ENCODE assay signal across 8 cellular contexts in the genomic region with DNA sequence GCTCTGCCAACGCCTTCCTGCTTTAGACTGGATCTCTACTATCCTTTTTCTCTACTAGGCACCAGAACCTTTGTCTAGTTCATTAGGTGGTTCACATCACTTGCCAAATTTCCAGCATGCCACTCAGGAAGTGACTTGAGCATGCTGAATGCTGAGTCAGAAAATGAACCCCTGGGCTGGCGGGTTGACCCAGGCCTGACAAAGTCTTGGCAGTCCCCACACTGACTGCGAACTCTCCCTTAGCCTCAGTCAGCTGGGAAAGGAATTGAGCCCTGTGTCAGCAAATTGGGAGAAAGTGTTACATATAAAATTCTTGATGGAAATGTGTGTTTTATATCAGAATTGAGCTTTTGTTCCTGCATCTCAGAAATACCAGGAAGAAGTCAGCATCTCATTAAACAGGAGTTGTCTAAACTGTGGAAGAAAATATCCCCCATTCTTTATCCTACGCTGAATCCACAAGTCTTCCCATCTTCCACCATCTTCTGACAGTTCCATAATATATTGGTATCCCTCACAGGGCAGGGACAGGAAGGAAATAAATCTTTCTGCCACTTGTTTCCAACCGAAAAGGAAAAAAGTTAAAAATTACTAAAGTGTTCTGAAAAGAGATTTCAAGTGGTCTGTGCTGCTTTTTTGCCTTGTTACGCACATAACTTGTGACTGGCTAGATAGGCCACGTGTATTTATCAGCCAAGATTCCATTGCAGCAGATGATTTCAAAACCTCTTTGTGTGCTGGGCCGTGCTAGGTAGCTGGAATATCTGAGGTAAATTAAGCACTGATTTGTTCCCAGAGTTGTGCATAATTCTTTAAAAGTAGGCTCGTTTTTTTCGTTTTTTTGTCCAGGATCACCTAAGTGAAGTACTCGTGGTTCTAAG. TPM values are rescaled to one million over a fixed set of nuclear protein-coding genes. Genes with fewer than 3 reads are reported as not detected.
DNase-seq lines count a peak whose midpoint lies in the region; ATAC-seq and TF ChIP-seq lines count a peak whose summit lies in the region.

No MANE protein-coding gene starts in this region.

- no peak for ATAC-seq in HG03097 (IDR thresholded peaks at IDR 0.05; ENCODE audit: low FRiP score, unreplicated experiment)
- ATAC-seq in HG03196 (IDR thresholded peaks at IDR 0.05; ENCODE audit: unreplicated experiment): no peak

- no peak for TF ChIP-seq CTCF in colonic mucosa (IDR thresholded peaks at IDR 0.05)

- intact Hi-C loops in colonic mucosa (cut with DNase I): no loop called here

- no peaks in the 10 kb centered on the region for H3K27me3 ChIP-seq in colonic mucosa

- no peak overlapping the region for H3K4me3 ChIP-seq in colonic mucosa

- H3K27ac ChIP-seq in KOPT-K1 (ENCODE audit: low read depth, low read length, poor library complexity, severe bottlenecking): peak overlapping the region; percentile 33
- H3K27ac ChIP-seq in caudate nucleus (ENCODE audit: low read depth, low read length): peak overlapping the region; percentile 77
- no peak overlapping the region for H3K27ac ChIP-seq in colonic mucosa

- DNase-seq in AG08395 (ENCODE audit: low spot score) (peak; percentile 69), caudate nucleus (lab: John Stamatoyannopoulos, UW) (peak in 2 of 61 donors; percentile 28 to 29), myocyte (ENCODE audit: low read depth) (peak; percentile 63), colonic mucosa (no peak)
- no peak for DNase-seq in stimulated activated CD4-positive, alpha-beta T cell treated with anti-CD3 and anti-CD28 coated beads, Interleukin-2, amount 100 ng/mL, for 48 hours

- H3K4me1 ChIP-seq in colonic mucosa: no peaks in the 10 kb centered on the region

- H3K9me3 ChIP-seq in KOPT-K1 (ENCODE audit: insufficient read depth, low read length, poor library complexity, severe bottlenecking) (no peaks in the 10 kb centered on the region), colonic mucosa (no peaks in the 10 kb centered on the region)

- no peak overlapping the region for H3K9ac ChIP-seq in colonic mucosa (ENCODE audit: low read depth in 2 of 2, low read length in 2 of 2)

- H3K36me3 ChIP-seq in KOPT-K1 (ENCODE audit: insufficient read depth, low read length): peaks cover 27% of the 10 kb centered on the region
- no peaks in the 10 kb centered on the region for H3K36me3 ChIP-seq in colonic mucosa

RNA-seq across cellular contexts. Expression of a gene that starts 16.7 kb away (rescaled TPM):
- 0.16 TPM in 1 of 2 replicates, not detected in the other for total RNA-seq in myocyte
- 0.06 TPM for polyA plus RNA-seq in myocyte (2012)
- not detected for total RNA-seq in colonic mucosa

Comparison
In these comparisons a context has a peak if more than half of its experiments do, and no peak if none do; other contexts are left out.
1. DNase-seq: peak in AG08395 (single experiment) and myocyte (single experiment); none in colonic mucosa (single experiment) and stimulated activated CD4-positive, alpha-beta T cell treated with anti-CD3 and anti-CD28 coated beads, Interleukin-2, amount 100 ng/mL, for 48 hours (0 of 2).